In the genomic region with DNA sequence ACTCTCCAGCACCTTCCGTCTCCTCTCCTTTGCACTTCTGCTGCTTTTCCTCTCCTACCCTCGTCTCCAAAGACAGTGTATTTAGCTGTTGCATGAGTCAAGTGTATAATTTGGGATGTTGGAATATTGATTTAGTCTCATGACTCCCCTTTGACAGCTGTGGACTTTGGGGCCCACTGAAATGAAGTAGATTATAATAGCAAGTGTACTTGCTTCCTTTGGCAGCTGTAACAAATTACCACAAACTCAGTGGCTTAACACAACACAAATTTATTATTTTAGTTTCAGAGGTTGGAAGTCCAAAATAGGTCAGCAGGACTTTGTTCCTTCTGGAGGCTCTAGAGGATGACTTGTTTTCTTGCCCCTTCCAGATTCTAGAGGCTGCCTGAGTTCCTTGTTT, we compare ENCODE assay signal across 4 cellular contexts.
"Had no signal": no experiment of that assay in that cellular context is flagged by ENCODE, and none has a peak within 500 bp of the region (broad histone marks: within the 10 kb centered on the region; RNA-seq: fewer than 3 reads in every experiment).

No MANE protein-coding gene starts in this region.

- ATAC-seq: GM23338 had no signal

- H3K27ac Mint-ChIP-seq: GM23338, H9 had no signal

- DNase-seq: H9, HCEC 1CT, IMR-90 had no signal

- H3K9me3 Mint-ChIP-seq: GM23338 had no signal

- H3K4me3 Mint-ChIP-seq: GM23338, H9 had no signal

- H3K4me1 Mint-ChIP-seq: GM23338, H9 had no signal
